11 cellular contexts compared by ENCODE assay signal in genomic region chr9:33740958-33741357, GRCh38. TPM values are rescaled to one million over a fixed set of nuclear protein-coding genes. Genes with fewer than 3 reads are reported as not detected.
"Had no signal": no experiment of that assay in that cellular context is flagged by ENCODE, and none has a peak within 500 bp of the region (broad histone marks: within the 10 kb centered on the region; RNA-seq: fewer than 3 reads in every experiment).

No MANE protein-coding gene starts in this region.

RNA-seq across cellular contexts. Expression of gene PRSS3, which starts 54.4 kb away (rescaled TPM):
- total RNA-seq: activated B cell treated with CpG ODN at 0.5 μM for 24 hours; activated CD4-positive, alpha-beta memory T cell treated with anti-CD3 and anti-CD28 coated beads for 36 hours; activated CD4-positive, alpha-beta memory T cell treated with anti-CD3 and anti-CD28 coated beads, Interleukin-2, amount 10 ng/mL, durations not matched to agents 7 days and 5 days; activated CD4-positive, alpha-beta T cell treated with anti-CD3 and anti-CD28 coated beads for 36 hours; activated CD4-positive, alpha-beta T cell treated with anti-CD3 and anti-CD28 coated beads, Interleukin-2, amount 10 ng/mL, durations not matched to agents 24 days and 14 days; activated CD4-positive, alpha-beta T cell treated with anti-CD3 and anti-CD28 coated beads, Interleukin-2, amount 10 ng/mL, durations not matched to agents 7 days and 5 days; activated CD8-positive, alpha-beta memory T cell treated with anti-CD3 and anti-CD28 coated beads, Interleukin-2, amount 10 ng/mL, durations not matched to agents 7 days and 5 days; activated CD8-positive, alpha-beta T cell treated with anti-CD3 and anti-CD28 coated beads for 36 hours; activated CD8-positive, alpha-beta T cell treated with anti-CD3 and anti-CD28 coated beads, Interleukin-2, amount 10 ng/mL, durations not matched to agents 7 days and 5 days; T-helper 1 cell treated with Interleukin-12 subunit alpha and Interleukin-12 subunit beta and Interleukin-4 antibody, amounts not matched to agents 30 ng/mL and 1 ng/mL, for 36 hours; T-helper 17 cell had no signal
